9 cellular contexts compared by ENCODE assay signal in the genomic region with DNA sequence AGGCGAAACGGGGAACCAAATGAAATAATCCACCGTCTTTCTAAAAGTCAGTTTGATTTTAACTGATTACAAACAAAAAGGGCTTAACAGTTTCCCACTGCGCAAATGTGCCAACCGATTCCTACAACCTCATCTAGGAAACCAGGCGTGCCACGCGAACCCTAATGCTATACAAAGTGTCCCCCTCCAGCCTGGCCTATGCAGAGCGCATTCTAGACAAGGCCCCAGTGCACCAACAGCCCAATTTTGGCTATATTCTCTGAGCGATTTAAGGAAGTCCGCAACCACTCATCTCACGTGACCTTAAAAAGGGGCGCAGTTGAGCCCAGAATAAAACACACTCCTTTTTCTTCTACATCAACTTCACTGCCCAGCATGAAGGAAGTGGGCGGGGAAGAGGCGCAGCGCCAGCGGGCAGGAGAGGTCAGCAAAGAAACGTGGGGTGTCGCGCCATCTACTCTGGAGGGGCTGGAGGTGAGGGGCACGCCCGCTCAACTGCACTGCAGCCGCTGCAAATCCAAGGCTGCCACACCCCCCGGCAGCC. TPM values are rescaled to one million over a fixed set of nuclear protein-coding genes. Genes with fewer than 3 reads are reported as not detected.
A peak's percentile ranks its signal among the peaks of the same experiment; 100 is the strongest.
DNase-seq lines count a peak whose midpoint lies in the region; ATAC-seq and TF ChIP-seq lines count a peak whose summit lies in the region.
"Had no signal": no experiment of that assay in that cellular context is flagged by ENCODE, and none has a peak within 500 bp of the region (broad histone marks: within the 10 kb centered on the region; RNA-seq: fewer than 3 reads in every experiment).

No MANE protein-coding gene starts in this region.

- peak overlapping the region; percentile 98 for H3K27ac ChIP-seq in CD4-positive, alpha-beta memory T cell (ENCODE audit: low read depth, low read length)
- H3K27ac ChIP-seq in SJCRH30, result peak overlapping the region; percentile 93; the same call in 1 of the 2 replicates
- H3K27ac ChIP-seq in cingulate gyrus (ENCODE audit: low read depth, low read length), result peak overlapping the region; percentile 98

- H3K9me3 Mint-ChIP-seq in CD4-positive, alpha-beta memory T cell, result no peaks in the 10 kb centered on the region
- no peaks in the 10 kb centered on the region for H3K9me3 Mint-ChIP-seq in stimulated activated naive CD8-positive, alpha-beta T cell treated with anti-CD3 and anti-CD28 coated beads, Interleukin-15, Interleukin-2, amounts not matched to agents 100 ng/mL and 50 ng/mL, for 24 hours

- peak overlapping the region; percentile 95 to 100 (median 100) for H3K4me3 Mint-ChIP-seq in CD4-positive, alpha-beta memory T cell
- peak overlapping the region; percentile 89 for H3K4me3 Mint-ChIP-seq in stimulated activated naive CD8-positive, alpha-beta T cell treated with anti-CD3 and anti-CD28 coated beads, Interleukin-15, Interleukin-2, amounts not matched to agents 100 ng/mL and 50 ng/mL, for 24 hours

- peak overlapping the region; percentile 99 to 100 (median 99) for H3K27ac Mint-ChIP-seq in CD4-positive, alpha-beta memory T cell
- H3K27ac Mint-ChIP-seq in stimulated activated naive CD8-positive, alpha-beta T cell treated with anti-CD3 and anti-CD28 coated beads, Interleukin-15, Interleukin-2, amounts not matched to agents 100 ng/mL and 50 ng/mL, for 24 hours, result peak overlapping the region; percentile 86

- H3K27me3 Mint-ChIP-seq in CD4-positive, alpha-beta memory T cell, result no peaks in the 10 kb centered on the region
- H3K27me3 Mint-ChIP-seq in stimulated activated naive CD8-positive, alpha-beta T cell treated with anti-CD3 and anti-CD28 coated beads, Interleukin-15, Interleukin-2, amounts not matched to agents 100 ng/mL and 50 ng/mL, for 24 hours, result no peaks in the 10 kb centered on the region

- ATAC-seq in HG03175 (IDR thresholded peaks at IDR 0.05; ENCODE audit: unreplicated experiment) (peak; percentile 40), left lobe of liver (peak; percentile 44)

- TF ChIP-seq POLR2A in GM19099 (IDR thresholded peaks at IDR 0.05; ENCODE audit: extremely low read depth, insufficient read length, low read depth), result peak; percentile 53

- peaks cover 0 to 14% of the 10 kb centered on the region in 2 donors for H3K36me3 Mint-ChIP-seq in CD4-positive, alpha-beta memory T cell
- peaks cover 22% of the 10 kb centered on the region for H3K36me3 Mint-ChIP-seq in stimulated activated naive CD8-positive, alpha-beta T cell treated with anti-CD3 and anti-CD28 coated beads, Interleukin-15, Interleukin-2, amounts not matched to agents 100 ng/mL and 50 ng/mL, for 24 hours (ENCODE audit: low read depth)

- intact Hi-C loops in CD4-positive, alpha-beta memory T cell (cut with micrococcal nuclease), result loop anchor here (1.0 to 10.0 kb wide), 3 partner anchors 278 to 543 kb away; a partner anchor contains a TSS

- peak in 1 of 5 donors; percentile 71 for DNase-seq in CD4-positive, alpha-beta memory T cell
- no peak for DNase-seq in SJCRH30
- DNase-seq in left lobe of liver (ENCODE audit: low spot score), result no peak
- DNase-seq in SHP77 treated with DMSO at 0.1 percent for 48 hours (lab: John Stamatoyannopoulos, UW), result no peak

- H3K27me3 ChIP-seq in CD4-positive, alpha-beta memory T cell (ENCODE audit: insufficient read depth, low read length), result no peaks in the 10 kb centered on the region
- H3K27me3 ChIP-seq in SJCRH30, result no peaks in the 10 kb centered on the region

- CTCF ChIA-PET in CD4-positive, alpha-beta memory T cell (lab: Charles Lee; ENCODE audit: partially characterized antibody), result interaction anchor here (8.1 kb wide), 1 partner anchor 34 kb away, joined by 136 read pairs; no protein-coding TSS in a partner anchor

- H3K9me3 ChIP-seq in CD4-positive, alpha-beta memory T cell (ENCODE audit: control insufficient read depth in 1 of 2, low read length in 2 of 2), result no peaks in the 10 kb centered on the region
- H3K9me3 ChIP-seq in SJCRH30 (replicated peaks), result no peaks in the 10 kb centered on the region

- peaks cover 44 to 75% (median 58%) of the 10 kb centered on the region in 4 donors for H3K4me1 Mint-ChIP-seq in CD4-positive, alpha-beta memory T cell
- peaks cover 62% of the 10 kb centered on the region for H3K4me1 Mint-ChIP-seq in stimulated activated naive CD8-positive, alpha-beta T cell treated with anti-CD3 and anti-CD28 coated beads, Interleukin-15, Interleukin-2, amounts not matched to agents 100 ng/mL and 50 ng/mL, for 24 hours (ENCODE audit: low read depth)

- H3K4me3 ChIP-seq in CD4-positive, alpha-beta memory T cell (ENCODE audit: low read length in 2 of 2), result peak overlapping the region; percentile 68 to 83
- H3K4me3 ChIP-seq in SJCRH30, result peak overlapping the region; percentile 100

- H3K4me1 ChIP-seq in CD4-positive, alpha-beta memory T cell (ENCODE audit: insufficient read depth, low read length), result peaks cover 57% of the 10 kb centered on the region
- H3K4me1 ChIP-seq in SJCRH30, result peaks cover 6% of the 10 kb centered on the region; the same call in 1 of the 2 replicates

- no peaks in the 10 kb centered on the region for H3K36me3 ChIP-seq in CD4-positive, alpha-beta memory T cell (ENCODE audit: insufficient read depth, low read length)
- H3K36me3 ChIP-seq in SJCRH30, result peaks cover 4% of the 10 kb centered on the region; the same call in 1 of the 2 replicates

- POLR2A ChIA-PET in CD4-positive, alpha-beta memory T cell (lab: Charles Lee; ENCODE audit: partially characterized antibody), result interaction anchor here (1.1 to 2.8 kb wide), 2 partner anchors 277 to 278 kb away, joined by 3 to 13 read pairs; a partner anchor contains a TSS

RNA-seq across cellular contexts. Expression of a gene that starts 0.8 kb away (rescaled TPM):
- 10 to 100 TPM; 63.3 to 66.6 TPM for total RNA-seq in CD4-positive, alpha-beta memory T cell
- 10 to 100 TPM; 14.4 to 27.7 TPM for polyA plus RNA-seq in CD4-positive, alpha-beta memory T cell
- total RNA-seq in SJCRH30 (2014; rRNA removed; shearing (Covaris generic)), result 18.5 and 22.1 TPM in 2 replicates
- total RNA-seq in left lobe of liver, result 8.0 TPM

RNA-seq across cellular contexts. Expression of a gene that starts 51.7 kb away (rescaled TPM):
- not detected for total RNA-seq in CD4-positive, alpha-beta memory T cell
- under 1 TPM in 1 of 2 donors, not detected in 1; 0.22 TPM for polyA plus RNA-seq in CD4-positive, alpha-beta memory T cell
- total RNA-seq in SJCRH30 (2014; rRNA removed; shearing (Covaris generic)), result not detected in 2 replicates
- not detected for total RNA-seq in left lobe of liver
- total RNA-seq: dermis microvascular lymphatic vessel endothelial cell had no signal
